25 cellular contexts compared by ENCODE assay signal in the genomic region with DNA sequence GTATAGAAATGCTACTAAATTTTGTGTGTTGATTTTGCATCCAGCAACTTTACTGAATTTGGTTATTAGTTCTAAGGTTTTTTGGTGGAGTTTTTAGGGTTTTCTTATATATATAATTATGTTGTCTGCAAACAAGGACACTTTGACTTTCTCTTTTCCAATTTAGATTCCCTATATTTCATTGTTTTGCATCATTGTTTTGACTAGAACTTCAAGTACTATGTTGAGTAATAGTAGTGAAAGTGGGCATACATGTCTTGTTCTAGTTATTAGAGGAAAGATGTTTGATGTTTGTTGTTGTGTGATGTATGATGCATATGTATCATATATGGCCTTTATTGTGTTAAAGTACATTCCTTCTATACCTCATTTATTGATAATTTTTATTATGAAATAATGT.
"Had no signal": no experiment of that assay in that cellular context is flagged by ENCODE, and none has a peak within 500 bp of the region (broad histone marks: within the 10 kb centered on the region; RNA-seq: fewer than 3 reads in every experiment).

No MANE protein-coding gene starts in this region.

- H3K4me3 ChIP-seq: hepatocyte, left ventricle myocardium inferior, lung, ovary, prostate gland, smooth muscle cell, tibial nerve, uterus had no signal

- ATAC-seq: natural killer cell treated with Interleukin-12 subunit alpha and Interleukin-12 subunit beta and Interleukin-15 and Interleukin-18, amount 100 ng/mL, for 72 hours; right cardiac atrium; sciatic nerve; stimulated activated memory B cell treated with anti-CD40 and anti-IgM and Interleukin-4, amounts not matched to agents 10 μg/mL and 1 μg/mL and 100 μg/mL, for 72 hours; stimulated activated naive CD8-positive, alpha-beta T cell treated with anti-CD3 and anti-CD28 coated beads, Interleukin-15, amount 100 ng/mL, for 72 hours had no signal

- H3K4me1 ChIP-seq: left ventricle myocardium inferior, prostate gland, uterus had no signal

- H3K27ac ChIP-seq: hepatocyte, left ventricle myocardium inferior, ovary, prostate gland, tibial nerve, uterus had no signal

- H3K36me3 ChIP-seq: left ventricle myocardium inferior, ovary, prostate gland, tibial nerve, uterus had no signal

- H3K27me3 ChIP-seq: hepatocyte, ovary, tibial nerve, uterus had no signal

- H3K4me1 Mint-ChIP-seq: mesothelial cell of epicardium; stimulated activated memory B cell treated with anti-CD40 and anti-IgM and Interleukin-4, amounts not matched to agents 10 μg/mL and 1 μg/mL and 100 μg/mL, for 72 hours; stimulated activated naive CD8-positive, alpha-beta T cell treated with anti-CD3 and anti-CD28 coated beads, Interleukin-15, amount 100 ng/mL, for 72 hours had no signal

- H3K4me3 Mint-ChIP-seq: mesothelial cell of epicardium; naive B cell; natural killer cell treated with Interleukin-12 subunit alpha and Interleukin-12 subunit beta and Interleukin-15 and Interleukin-18, amount 100 ng/mL, for 72 hours; stimulated activated memory B cell treated with anti-CD40 and anti-IgM and Interleukin-4, amounts not matched to agents 10 μg/mL and 1 μg/mL and 100 μg/mL, for 72 hours; stimulated activated naive CD8-positive, alpha-beta T cell treated with anti-CD3 and anti-CD28 coated beads, Interleukin-15, amount 100 ng/mL, for 72 hours; type B pancreatic cell had no signal

- DNase-seq: islet precursor cell; left ventricle myocardium inferior; mesendoderm; naive B cell; ovary; retina; right cardiac atrium; stimulated activated CD4-positive, alpha-beta T cell treated with anti-CD3 and anti-CD28 coated beads, Interleukin-1b, Interleukin-23, amount 100 ng/mL, for 48 hours; stimulated activated CD4-positive, alpha-beta T cell treated with anti-CD3 and anti-CD28 coated beads, Interleukin-2, amount 100 ng/mL, for 48 hours; stimulated activated CD4-positive, alpha-beta T cell treated with anti-CD3 and anti-CD28 coated beads, Interleukin-4, amount 100 ng/mL, for 4 hours; stimulated activated CD8-positive, alpha-beta memory T cell treated with anti-CD3 and anti-CD28 coated beads, Interleukin-4, amount 100 ng/mL, for 48 hours; stimulated activated naive CD4-positive, alpha-beta T cell treated with Interleukin-2 at 50 U/mL for 16 hours; stimulated activated naive CD8-positive, alpha-beta T cell treated with anti-CD3 and anti-CD28 coated beads, Interleukin-15, amount 100 ng/mL, for 72 hours; substantia nigra; uterus had no signal

- H3K36me3 Mint-ChIP-seq: mesothelial cell of epicardium; naive B cell; stimulated activated memory B cell treated with anti-CD40 and anti-IgM and Interleukin-4, amounts not matched to agents 10 μg/mL and 1 μg/mL and 100 μg/mL, for 72 hours; type B pancreatic cell had no signal

- H3K27ac Mint-ChIP-seq: mesothelial cell of epicardium; naive B cell; stimulated activated memory B cell treated with anti-CD40 and anti-IgM and Interleukin-4, amounts not matched to agents 10 μg/mL and 1 μg/mL and 100 μg/mL, for 72 hours; stimulated activated naive CD8-positive, alpha-beta T cell treated with anti-CD3 and anti-CD28 coated beads, Interleukin-15, amount 100 ng/mL, for 72 hours; type B pancreatic cell had no signal

- H3K9me3 Mint-ChIP-seq: mesothelial cell of epicardium; stimulated activated memory B cell treated with anti-CD40 and anti-IgM and Interleukin-4, amounts not matched to agents 10 μg/mL and 1 μg/mL and 100 μg/mL, for 72 hours; stimulated activated naive CD8-positive, alpha-beta T cell treated with anti-CD3 and anti-CD28 coated beads, Interleukin-15, amount 100 ng/mL, for 72 hours; type B pancreatic cell had no signal

- H3K9me3 ChIP-seq: left ventricle myocardium inferior, ovary, prostate gland, tibial nerve, uterus had no signal

- H3K27me3 Mint-ChIP-seq: naive B cell; natural killer cell treated with Interleukin-12 subunit alpha and Interleukin-12 subunit beta and Interleukin-15 and Interleukin-18, amount 100 ng/mL, for 72 hours; stimulated activated naive CD8-positive, alpha-beta T cell treated with anti-CD3 and anti-CD28 coated beads, Interleukin-15, amount 100 ng/mL, for 72 hours had no signal
